15 cellular contexts compared by ENCODE assay signal in genomic region chr1:153488731-153489130, GRCh38. TPM values are rescaled to one million over a fixed set of nuclear protein-coding genes. Genes with fewer than 3 reads are reported as not detected.
A peak's percentile ranks its signal among the peaks of the same experiment; 100 is the strongest.
DNase-seq lines count a peak whose midpoint lies in the region; ATAC-seq and TF ChIP-seq lines count a peak whose summit lies in the region.
"Had no signal": no experiment of that assay in that cellular context is flagged by ENCODE, and none has a peak within 500 bp of the region (broad histone marks: within the 10 kb centered on the region; RNA-seq: fewer than 3 reads in every experiment).

No MANE protein-coding gene starts in this region.

- H3K9me3 Mint-ChIP-seq in activated CD4-positive, alpha-beta memory T cell treated with anti-CD3 and anti-CD28 coated beads for 36 hours = no peaks in the 10 kb centered on the region
- no peaks in the 10 kb centered on the region for H3K9me3 Mint-ChIP-seq in effector memory CD8-positive, alpha-beta T cell
- H3K9me3 Mint-ChIP-seq: activated CD8-positive, alpha-beta T cell treated with anti-CD3 and anti-CD28 coated beads for 36 hours had no signal

- peak overlapping the region; percentile 82 to 90 (median 86) for H3K27ac ChIP-seq in gastrocnemius medialis
- H3K27ac ChIP-seq: SJCRH30 had no signal

- H3K4me1 ChIP-seq in gastrocnemius medialis = peaks cover 23 to 27% of the 10 kb centered on the region in 2 donors

- H3K36me3 Mint-ChIP-seq in activated CD4-positive, alpha-beta memory T cell treated with anti-CD3 and anti-CD28 coated beads for 36 hours = no peaks in the 10 kb centered on the region
- no peaks in the 10 kb centered on the region for H3K36me3 Mint-ChIP-seq in effector memory CD8-positive, alpha-beta T cell (ENCODE audit: insufficient read depth)
- H3K36me3 Mint-ChIP-seq: CD14-positive monocyte had no signal

- peaks cover 21% of the 10 kb centered on the region for H3K27me3 Mint-ChIP-seq in activated CD4-positive, alpha-beta memory T cell treated with anti-CD3 and anti-CD28 coated beads for 36 hours
- peaks cover 58 to 71% of the 10 kb centered on the region in 2 donors for H3K27me3 Mint-ChIP-seq in effector memory CD8-positive, alpha-beta T cell

- TF ChIP-seq POLR2A in gastrocnemius medialis (IDR thresholded peaks at IDR 0.05) = no peak

- H3K27me3 ChIP-seq in gastrocnemius medialis = no peaks in the 10 kb centered on the region
- H3K27me3 ChIP-seq: SJCRH30, tibial nerve had no signal

- no peaks in the 10 kb centered on the region for H3K9me3 ChIP-seq in gastrocnemius medialis
- H3K9me3 ChIP-seq: SJCRH30, tibial nerve had no signal

- in situ Hi-C loops in SK-MEL-5 (cut with HindIII; ENCODE audit: low pct_unique_long_range_greater_than_20kb, low sequenced_read_pairs) (no loop called here), gastrocnemius medialis (cut with MboI; ENCODE audit: low sequenced_read_pairs in 4 of 4) (no loop called here)

- no peak overlapping the region for H3K27ac Mint-ChIP-seq in activated CD4-positive, alpha-beta memory T cell treated with anti-CD3 and anti-CD28 coated beads for 36 hours
- H3K27ac Mint-ChIP-seq in effector memory CD8-positive, alpha-beta T cell = no peak overlapping the region
- H3K27ac Mint-ChIP-seq: activated CD8-positive, alpha-beta T cell treated with anti-CD3 and anti-CD28 coated beads for 36 hours; CD14-positive monocyte had no signal

- no peaks in the 10 kb centered on the region for H3K4me1 Mint-ChIP-seq in activated CD4-positive, alpha-beta memory T cell treated with anti-CD3 and anti-CD28 coated beads for 36 hours (ENCODE audit: low read depth)
- no peaks in the 10 kb centered on the region for H3K4me1 Mint-ChIP-seq in effector memory CD8-positive, alpha-beta T cell (ENCODE audit: low read depth in 2 of 2)

- POLR2A ChIA-PET in activated CD4-positive, alpha-beta memory T cell treated with anti-CD3 and anti-CD28 coated beads for 36 hours (lab: Charles Lee) = no interaction called here

- intact Hi-C loops in gastrocnemius medialis (cut with DNase I; ENCODE audit: low total_unique reads) = loop anchor here (5.0 kb wide), 1 partner anchor 1369 kb away; no protein-coding TSS in a partner anchor
- intact Hi-C loops in activated CD4-positive, alpha-beta memory T cell treated with anti-CD3 and anti-CD28 coated beads for 36 hours (cut with micrococcal nuclease) = no loop called here

- ATAC-seq in gastrocnemius medialis = peak; percentile 42 to 69
- ATAC-seq in HG03432 (IDR thresholded peaks at IDR 0.05; ENCODE audit: unreplicated experiment) = no peak
- no peak for ATAC-seq in effector memory CD8-positive, alpha-beta T cell (replicated peaks)
- ATAC-seq: activated CD8-positive, alpha-beta T cell treated with anti-CD3 and anti-CD28 coated beads for 36 hours had no signal

- no peak overlapping the region for H3K4me3 ChIP-seq in gastrocnemius medialis
- H3K4me3 ChIP-seq: SJCRH30, tibial nerve had no signal

- H3K36me3 ChIP-seq in gastrocnemius medialis = no peaks in the 10 kb centered on the region
- H3K36me3 ChIP-seq: SJCRH30, tibial nerve had no signal

- no peak overlapping the region for H3K4me3 Mint-ChIP-seq in activated CD4-positive, alpha-beta memory T cell treated with anti-CD3 and anti-CD28 coated beads for 36 hours
- no peak overlapping the region for H3K4me3 Mint-ChIP-seq in effector memory CD8-positive, alpha-beta T cell
- H3K4me3 Mint-ChIP-seq: activated CD8-positive, alpha-beta T cell treated with anti-CD3 and anti-CD28 coated beads for 36 hours; CD14-positive monocyte had no signal

- no peak for TF ChIP-seq CTCF in gastrocnemius medialis (IDR thresholded peaks at IDR 0.05 in 4 of 5, conservative IDR thresholded peaks at IDR 0.05 in 1 of 5)

- DNase-seq in HCEC 1CT = peak; percentile 54
- DNase-seq in SK-MEL-5 (ENCODE audit: low read depth, low spot score) = peak; percentile 45
- DNase-seq in foreskin melanocyte = peak; percentile 45
- peak; percentile 69 to 72 for DNase-seq in gastrocnemius medialis
- no peak for DNase-seq in activated CD4-positive, alpha-beta memory T cell treated with anti-CD3 and anti-CD28 coated beads for 36 hours
- DNase-seq in activated effector memory CD4-positive, alpha-beta T cell treated with Interleukin-2 at 50 U/mL for 16 hours = no peak
- no peak for DNase-seq in effector memory CD8-positive, alpha-beta T cell
- DNase-seq: activated CD8-positive, alpha-beta T cell treated with anti-CD3 and anti-CD28 coated beads for 36 hours; effector CD8-positive, alpha-beta T cell; SJCRH30; stimulated activated CD4-positive, alpha-beta T cell treated with anti-CD3 and anti-CD28 coated beads, Interleukin-1b, Interleukin-23, amount 100 ng/mL, for 48 hours had no signal

- CTCF ChIA-PET in activated CD4-positive, alpha-beta memory T cell treated with anti-CD3 and anti-CD28 coated beads for 36 hours (lab: Charles Lee) = interaction anchor here (1.1 kb wide), 1 partner anchor 136 kb away, joined by 3 read pairs; no protein-coding TSS in a partner anchor

RNA-seq across cellular contexts. Expression of gene S100A7, which starts 28.3 kb away (rescaled TPM):
- total RNA-seq in SK-MEL-5 (2014; rRNA removed; shearing (Covaris generic)) = not detected in 2 replicates
- polyA plus RNA-seq in SK-MEL-5 (2015; cell fraction: cytosol; rRNA removed) = not detected in 2 replicates
- polyA plus RNA-seq in SK-MEL-5 (2015; cell fraction: nucleus; rRNA removed) = not detected in 2 replicates
- total RNA-seq in gastrocnemius medialis = not detected
- not detected for total RNA-seq in activated CD4-positive, alpha-beta memory T cell treated with anti-CD3 and anti-CD28 coated beads for 36 hours
- total RNA-seq: activated CD8-positive, alpha-beta T cell treated with anti-CD3 and anti-CD28 coated beads for 36 hours; glomerular endothelial cell; SJCRH30 had no signal
- polyA plus RNA-seq: CD14-positive monocyte had no signal

RNA-seq across cellular contexts. Expression of gene S100A6, which starts 47.1 kb away (rescaled TPM):
- 185 and 198 TPM in 2 replicates for total RNA-seq in SK-MEL-5 (2014; rRNA removed; shearing (Covaris generic))
- 226 and 252 TPM in 2 replicates for polyA plus RNA-seq in SK-MEL-5 (2015; cell fraction: cytosol; rRNA removed)
- polyA plus RNA-seq in SK-MEL-5 (2015; cell fraction: nucleus; rRNA removed) = 15.0 and 37.2 TPM in 2 replicates
- 100 to 1,000 TPM; 153 to 361 (median 224) TPM for total RNA-seq in gastrocnemius medialis
- 100 to 1,000 TPM; 503 to 513 TPM for total RNA-seq in activated CD4-positive, alpha-beta memory T cell treated with anti-CD3 and anti-CD28 coated beads for 36 hours

RNA-seq across cellular contexts. Expression of gene S100A5, which starts 52.0 kb away (rescaled TPM):
- not detected in 2 replicates for total RNA-seq in SK-MEL-5 (2014; rRNA removed; shearing (Covaris generic))
- not detected in 2 replicates for polyA plus RNA-seq in SK-MEL-5 (2015; cell fraction: cytosol; rRNA removed)
- not detected in 2 replicates for polyA plus RNA-seq in SK-MEL-5 (2015; cell fraction: nucleus; rRNA removed)
- not detected for total RNA-seq in gastrocnemius medialis
- total RNA-seq in activated CD4-positive, alpha-beta memory T cell treated with anti-CD3 and anti-CD28 coated beads for 36 hours = 1 to 10 TPM; 3.3 to 4.0 TPM
- total RNA-seq: glomerular endothelial cell, SJCRH30, tibial nerve had no signal

RNA-seq across cellular contexts. Expression of gene S100A4, which starts 56.9 kb away (rescaled TPM):
- 0.51 TPM in 1 of 2 replicates, not detected in the other for total RNA-seq in SK-MEL-5 (2014; rRNA removed; shearing (Covaris generic))
- 1.8 TPM in 1 of 2 replicates, not detected in the other for polyA plus RNA-seq in SK-MEL-5 (2015; cell fraction: cytosol; rRNA removed)
- polyA plus RNA-seq in SK-MEL-5 (2015; cell fraction: nucleus; rRNA removed) = not detected in 2 replicates
- 100 to 1,000 TPM in 3 of 4 donors, 10 to 100 TPM in 1; 76.8 to 377 (median 144) TPM for total RNA-seq in gastrocnemius medialis
- total RNA-seq in activated CD4-positive, alpha-beta memory T cell treated with anti-CD3 and anti-CD28 coated beads for 36 hours = 100 to 1,000 TPM; 352 to 382 TPM

Comparison
In these comparisons a context has a peak if more than half of its experiments do, and no peak if none do; other contexts are left out.
1. DNase-seq: peak in HCEC 1CT (single experiment), SK-MEL-5 (single experiment), foreskin melanocyte (single experiment) and gastrocnemius medialis (2 of 2); none in activated CD4-positive, alpha-beta memory T cell treated with anti-CD3 and anti-CD28 coated beads for 36 hours (single experiment), activated effector memory CD4-positive, alpha-beta T cell treated with Interleukin-2 at 50 U/mL for 16 hours (single experiment) and effector memory CD8-positive, alpha-beta T cell (0 of 3).
2. ATAC-seq: peak in gastrocnemius medialis (2 of 2); none in HG03432 (single experiment) and effector memory CD8-positive, alpha-beta T cell (single experiment).